Comparison of ENCODE assay signal across 8 cellular contexts in the genomic region with DNA sequence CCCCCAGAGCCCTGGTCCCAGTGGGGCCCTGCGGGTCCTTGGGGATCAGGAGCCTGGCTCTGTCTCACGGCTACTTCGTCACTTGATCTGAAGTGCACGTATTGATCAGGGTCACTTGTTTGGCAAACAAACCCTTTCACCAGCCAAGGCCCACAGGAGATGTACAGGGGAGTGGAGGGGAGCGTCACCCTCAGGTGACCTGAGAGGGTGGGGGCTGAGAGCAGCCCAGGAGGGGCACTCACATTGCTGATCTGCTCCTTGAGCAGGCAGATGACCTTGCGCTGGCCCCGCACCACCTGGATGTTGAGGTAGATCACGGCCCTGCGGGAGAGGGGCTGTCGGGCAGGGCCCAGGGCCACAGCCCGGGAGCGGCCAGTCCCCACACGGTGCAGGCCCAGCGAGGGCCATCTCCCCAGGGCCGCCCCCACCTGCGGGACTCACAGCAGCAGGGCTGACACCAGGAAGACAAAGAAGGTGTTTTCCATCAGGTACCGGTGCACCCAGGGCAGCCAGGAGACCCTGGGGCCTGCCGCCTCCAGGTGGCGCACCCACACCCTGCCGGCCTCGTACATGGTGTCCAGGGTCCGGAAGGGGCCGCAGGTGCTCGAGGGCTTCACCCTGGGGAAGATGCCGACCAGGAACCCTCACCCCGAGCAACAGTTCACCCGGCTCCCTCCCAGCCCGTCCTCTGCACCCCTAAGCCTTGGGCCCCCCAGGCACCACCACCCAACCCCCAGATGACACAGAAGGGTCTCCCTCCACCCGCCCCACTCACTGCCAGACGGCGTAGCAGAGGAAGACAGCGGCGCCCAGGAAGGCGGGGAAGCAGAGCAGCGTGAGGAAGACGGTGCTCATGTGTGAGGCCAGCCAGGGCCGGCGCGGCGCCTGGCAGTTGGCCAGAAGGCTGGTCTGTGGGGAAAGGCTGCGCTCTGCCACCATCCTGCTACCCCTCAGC. TPM values are rescaled to one million over a fixed set of nuclear protein-coding genes. Genes with fewer than 3 reads are reported as not detected.
A peak's percentile ranks its signal among the peaks of the same experiment; 100 is the strongest.
DNase-seq lines count a peak whose midpoint lies in the region; ATAC-seq, FAIRE-seq and TF ChIP-seq lines count a peak whose summit lies in the region.

No MANE protein-coding gene starts in this region.

- FAIRE-seq in K562 (lab: Jason Lieb, UNC), result no peak

- H3K9ac ChIP-seq in K562 (ENCODE audit: insufficient read depth in 1 of 2, low read depth in 2 of 2, low read length in 2 of 2), result peak overlapping the region in 1 of 2 experiments; percentile 64; a peak in 1 of 4 replicates

- intact Hi-C loops in K562 (cut with micrococcal nuclease) (no loop called here), vagina (cut with DNase I) (no loop called here)

- peaks cover 12% of the 10 kb centered on the region for H3K79me2 ChIP-seq in K562 (ENCODE audit: control insufficient read depth, insufficient read depth, low read length)

- H2AFZ ChIP-seq in K562 (ENCODE audit: low read depth, low read length), result no peak overlapping the region

- no peaks in the 10 kb centered on the region for H3K27me3 ChIP-seq in K562 (ENCODE audit: control insufficient read depth in 2 of 2, insufficient read depth in 2 of 2, low read length in 2 of 2)
- no peaks in the 10 kb centered on the region for H3K27me3 ChIP-seq in vagina

- TF ChIP-seq CTCF in K562 (IDR thresholded peaks at IDR 0.05 in 2 of 3, conservative IDR thresholded peaks at IDR 0.05 in 1 of 3; ENCODE audit: insufficient read depth in 2 of 3, low read depth in 1 of 3, low read length in 3 of 3) (peak in 2 of 3 experiments; percentile 35; a peak in 4 of 6 replicates), vagina (IDR thresholded peaks at IDR 0.05) (no peak)

- H3K9me3 ChIP-seq in K562 (replicated peaks; ENCODE audit: control insufficient read depth, insufficient read depth, low read depth, low read length) (no peaks in the 10 kb centered on the region), vagina (no peaks in the 10 kb centered on the region)

- H3K27ac ChIP-seq in K562 (ENCODE audit: extremely low read depth, low read depth, low read length) (no peak overlapping the region), vagina (no peak overlapping the region)

- in situ Hi-C loops in K562 (cut with MboI), result no loop called here

- H3K4me3 ChIP-seq in K562 (no peak overlapping the region), vagina (no peak overlapping the region)

- H3K9me1 ChIP-seq in K562 (ENCODE audit: control insufficient read depth, insufficient read depth, low read length), result no peaks in the 10 kb centered on the region

- TF ChIP-seq EP300 in K562 (IDR thresholded peaks at IDR 0.05; ENCODE audit: low read length), result no peak

- CTCF ChIA-PET in K562 (lab: Yijun Ruan, JAX; ENCODE audit: low intra/inter-chr PET ratio), result no interaction called here

- H4K20me1 ChIP-seq in K562 (replicated peaks; ENCODE audit: control insufficient read depth, insufficient read depth, low read length), result peaks cover 17% of the 10 kb centered on the region

- peak; percentile 27; the same call in 1 of the 2 replicates for TF ChIP-seq POLR2A in K562 (conservative IDR thresholded peaks at IDR 0.05)
- no peak for TF ChIP-seq POLR2A in vagina (IDR thresholded peaks at IDR 0.05)

- POLR2A ChIA-PET in K562 (lab: Yijun Ruan, JAX), result interaction anchor here (0.5 to 0.6 kb wide), 2 partner anchors 99 to 124 kb away, joined by 3 read pairs; no protein-coding TSS in a partner anchor

- WGBS in K562 (ENCODE audit: insufficient coverage, low coverage, missing lambda C conversion rate), result 92% methylated on average over 27 of the region's 41 CpGs

- ATAC-seq in K562, result peak; percentile 38
- ATAC-seq in HG03460 (IDR thresholded peaks at IDR 0.05; ENCODE audit: unreplicated experiment), result no peak

- no peak overlapping the region for H3K4me2 ChIP-seq in K562 (ENCODE audit: insufficient read depth, low read length)

- DNase-seq in DMS79 treated with DMSO at 0.1 percent for 48 hours (lab: John Stamatoyannopoulos, UW) (peak; percentile 66), NCI-H128 (lab: John Stamatoyannopoulos, UW; ENCODE audit: unreplicated experiment) (peak; percentile 5), K562 (ENCODE audit: extremely low read depth in 1 of 4, low spot score in 3 of 4) (peak in 1 of 4 experiments; percentile 21), midbrain (lab: John Stamatoyannopoulos, UW) (peak; percentile 69), vagina (ENCODE audit: extremely low spot score in 2 of 2) (no peak), retina (no peak), GM03348 (ENCODE audit: low spot score) (no peak)

- no TSS peak for BruUV-seq in K562 (replicated peaks; lab: Mats Ljungman, UMichigan)

- H3K4me1 ChIP-seq in K562 (replicated peaks in 1 of 2; ENCODE audit: control insufficient read depth in 2 of 2, insufficient read depth in 2 of 2, low read length in 2 of 2) (peaks cover 0 to 65% of the 10 kb centered on the region in 2 experiments; a peak in 2 of 5 replicates), vagina (peaks cover 28% of the 10 kb centered on the region)

- H3K36me3 ChIP-seq in K562 (ENCODE audit: control insufficient read depth, insufficient read depth, low read length) (peaks cover 92% of the 10 kb centered on the region), vagina (no peaks in the 10 kb centered on the region)

- peak in 1 of 2 experiments; percentile 42; a peak in 2 of 4 replicates for TF ChIP-seq RAD21 in K562 (CRISPR knock-in tag; conservative IDR thresholded peaks at IDR 0.05 in 1 of 2, IDR thresholded peaks at IDR 0.05 in 1 of 2)

RNA-seq across cellular contexts. Expression of a gene that starts 11.3 kb away (rescaled TPM):
- total RNA-seq in K562 (2011; cell fraction: chromatin; rRNA removed; ENCODE audit: low replicate concordance), result 470 and 1,385 TPM in 2 replicates
- total RNA-seq in K562 (2011; cell fraction: nucleolus; rRNA removed), result 924 and 982 TPM in 2 replicates
- 574 and 584 TPM in 2 replicates for total RNA-seq in K562 (2011; cell fraction: nucleoplasm; rRNA removed)
- total RNA-seq in K562 (2014; rRNA removed) (183 and 200 TPM in 2 replicates), K562 (2014; rRNA removed; fragmentation: Illumina TruSeq; extraction: Trizol) (30.2 and 33.0 TPM in 2 replicates), K562 (2015; rRNA removed; fragmentation: Illumina TruSeq; extraction: Trizol) (64.8 and 66.9 TPM in 2 replicates), K562 (2021) (304 and 351 TPM in 2 replicates), vagina (64.8 TPM)
- polyA plus RNA-seq in K562 (2011; rRNA removed) (66.9 and 116 TPM in 2 replicates), K562 (2014; fragmentation: Illumina TruSeq; extraction: Trizol) (36.6 and 87.5 TPM in 2 replicates), K562 (2014; fragmentation: Nextera tagmentation; extraction: Ambion mirVana) (1 to 10 TPM; 4.1 to 8.2 TPM), K562 (2014; rRNA removed) (201 and 246 TPM in 2 replicates)
- 66.0 and 200 TPM in 2 replicates for polyA plus RNA-seq in K562 (2011; cell fraction: cytosol; rRNA removed)
- 537 and 1,067 TPM in 2 replicates for polyA plus RNA-seq in K562 (2011; cell fraction: nucleus; rRNA removed)
- polyA plus RNA-seq in K562 (2012), result 156 and 191 TPM in 2 replicates
- 21.1 and 34.2 TPM in 2 replicates for polyA minus RNA-seq in K562 (2011; rRNA and poly(A)+ RNA removed)
- 97.7 and 104 TPM in 2 replicates for polyA minus RNA-seq in K562 (2011; cell fraction: cytosol; rRNA and poly(A)+ RNA removed)
- polyA minus RNA-seq in K562 (2011; cell fraction: nucleus; rRNA and poly(A)+ RNA removed), result 176 and 224 TPM in 2 replicates

RNA-seq across cellular contexts. Expression of a gene that starts 13.3 kb away (rescaled TPM):
- total RNA-seq in K562 (2011; cell fraction: chromatin; rRNA removed; ENCODE audit: low replicate concordance), result 23.0 and 64.6 TPM in 2 replicates
- total RNA-seq in K562 (2011; cell fraction: nucleolus; rRNA removed), result 33.3 and 43.0 TPM in 2 replicates
- total RNA-seq in K562 (2011; cell fraction: nucleoplasm; rRNA removed), result 24.9 and 26.8 TPM in 2 replicates
- total RNA-seq in K562 (2014; rRNA removed) (4.8 TPM in 2 replicates), K562 (2014; rRNA removed; fragmentation: Illumina TruSeq; extraction: Trizol) (1.0 and 1.3 TPM in 2 replicates), K562 (2015; rRNA removed; fragmentation: Illumina TruSeq; extraction: Trizol) (1.3 TPM in 2 replicates), K562 (2021) (8.3 and 10.3 TPM in 2 replicates), vagina (24.6 TPM)
- polyA plus RNA-seq in K562 (2011; rRNA removed) (3.5 and 6.1 TPM in 2 replicates), K562 (2014; fragmentation: Illumina TruSeq; extraction: Trizol) (2.8 and 5.7 TPM in 2 replicates), K562 (2014; fragmentation: Nextera tagmentation; extraction: Ambion mirVana) (under 1 TPM; 0.13 to 0.21 TPM), K562 (2014; rRNA removed) (4.1 and 10.9 TPM in 2 replicates)
- polyA plus RNA-seq in K562 (2011; cell fraction: cytosol; rRNA removed), result 1.9 and 10.1 TPM in 2 replicates
- 15.8 and 47.9 TPM in 2 replicates for polyA plus RNA-seq in K562 (2011; cell fraction: nucleus; rRNA removed)
- polyA plus RNA-seq in K562 (2012), result 7.4 and 8.2 TPM in 2 replicates
- polyA minus RNA-seq in K562 (2011; rRNA and poly(A)+ RNA removed), result 2.4 and 2.5 TPM in 2 replicates
- polyA minus RNA-seq in K562 (2011; cell fraction: cytosol; rRNA and poly(A)+ RNA removed), result 2.2 and 4.6 TPM in 2 replicates
- 9.6 and 12.8 TPM in 2 replicates for polyA minus RNA-seq in K562 (2011; cell fraction: nucleus; rRNA and poly(A)+ RNA removed)

RNA-seq across cellular contexts. Expression of a gene that starts 28.9 kb away (rescaled TPM):
- 66.4 and 86.5 TPM in 2 replicates for total RNA-seq in K562 (2011; cell fraction: chromatin; rRNA removed; ENCODE audit: low replicate concordance)
- total RNA-seq in K562 (2011; cell fraction: nucleolus; rRNA removed), result 51.9 and 66.7 TPM in 2 replicates
- total RNA-seq in K562 (2011; cell fraction: nucleoplasm; rRNA removed), result 36.2 and 47.7 TPM in 2 replicates
- total RNA-seq in K562 (2014; rRNA removed) (16.8 and 17.3 TPM in 2 replicates), K562 (2014; rRNA removed; fragmentation: Illumina TruSeq; extraction: Trizol) (7.1 and 7.5 TPM in 2 replicates), K562 (2015; rRNA removed; fragmentation: Illumina TruSeq; extraction: Trizol) (4.0 and 5.8 TPM in 2 replicates), K562 (2021) (16.4 and 18.9 TPM in 2 replicates), vagina (not detected)
- polyA plus RNA-seq in K562 (2011; rRNA removed) (15.9 and 16.2 TPM in 2 replicates), K562 (2014; fragmentation: Illumina TruSeq; extraction: Trizol) (14.3 and 20.0 TPM in 2 replicates), K562 (2014; fragmentation: Nextera tagmentation; extraction: Ambion mirVana) (1 to 10 TPM; 4.1 to 7.7 TPM), K562 (2014; rRNA removed) (16.4 and 19.9 TPM in 2 replicates)
- polyA plus RNA-seq in K562 (2011; cell fraction: cytosol; rRNA removed), result 11.8 and 31.5 TPM in 2 replicates
- polyA plus RNA-seq in K562 (2011; cell fraction: nucleus; rRNA removed), result 30.9 and 68.9 TPM in 2 replicates
- polyA plus RNA-seq in K562 (2012), result 4.7 and 6.4 TPM in 2 replicates
- 2.7 and 10.0 TPM in 2 replicates for polyA minus RNA-seq in K562 (2011; rRNA and poly(A)+ RNA removed)
- polyA minus RNA-seq in K562 (2011; cell fraction: cytosol; rRNA and poly(A)+ RNA removed), result 6.5 and 11.1 TPM in 2 replicates
- polyA minus RNA-seq in K562 (2011; cell fraction: nucleus; rRNA and poly(A)+ RNA removed), result 5.6 and 11.8 TPM in 2 replicates

RNA-seq across cellular contexts. Expression of a gene that starts 51.1 kb away (rescaled TPM):
- 68.6 and 254 TPM in 2 replicates for total RNA-seq in K562 (2011; cell fraction: chromatin; rRNA removed; ENCODE audit: low replicate concordance)
- 327 and 339 TPM in 2 replicates for total RNA-seq in K562 (2011; cell fraction: nucleolus; rRNA removed)
- 222 and 253 TPM in 2 replicates for total RNA-seq in K562 (2011; cell fraction: nucleoplasm; rRNA removed)
- 87.8 and 120 TPM in 2 replicates for total RNA-seq in K562 (2014; rRNA removed)
- total RNA-seq in K562 (2014; rRNA removed; fragmentation: Illumina TruSeq; extraction: Trizol), result 29.7 and 44.9 TPM in 2 replicates
- 68.0 and 68.2 TPM in 2 replicates for total RNA-seq in K562 (2015; rRNA removed; fragmentation: Illumina TruSeq; extraction: Trizol)
- total RNA-seq in K562 (2021), result 173 and 185 TPM in 2 replicates
- 159 and 208 TPM in 2 replicates for polyA plus RNA-seq in K562 (2011; rRNA removed)
- 393 and 921 TPM in 2 replicates for polyA plus RNA-seq in K562 (2011; cell fraction: cytosol; rRNA removed)
- polyA plus RNA-seq in K562 (2011; cell fraction: nucleus; rRNA removed), result 163 and 222 TPM in 2 replicates
- 104 and 149 TPM in 2 replicates for polyA plus RNA-seq in K562 (2012)
- polyA plus RNA-seq in K562 (2014; fragmentation: Illumina TruSeq; extraction: Trizol), result 167 and 172 TPM in 2 replicates
- 1 to 10 TPM; 1.4 to 7.6 TPM for polyA plus RNA-seq in K562 (2014; fragmentation: Nextera tagmentation; extraction: Ambion mirVana)
- 140 and 156 TPM in 2 replicates for polyA plus RNA-seq in K562 (2014; rRNA removed)
- polyA minus RNA-seq in K562 (2011; rRNA and poly(A)+ RNA removed), result 64.8 and 150 TPM in 2 replicates
- polyA minus RNA-seq in K562 (2011; cell fraction: cytosol; rRNA and poly(A)+ RNA removed), result 129 and 147 TPM in 2 replicates
- polyA minus RNA-seq in K562 (2011; cell fraction: nucleus; rRNA and poly(A)+ RNA removed), result 33.9 and 38.4 TPM in 2 replicates
- total RNA-seq in vagina, result 82.3 TPM

Comparison
In these comparisons a context has a peak if more than half of its experiments do, and no peak if none do; other contexts are left out.
1. DNase-seq: peak in DMS79 treated with DMSO at 0.1 percent for 48 hours (single experiment), NCI-H128 (single experiment) and midbrain (single experiment); none in vagina (0 of 2), retina (single experiment) and GM03348 (single experiment).
2. CTCF ChIP-seq: peak in K562 (2 of 3); none in vagina (0 of 3).